Comparison of ENCODE assay signal across 28 cellular contexts in genomic region chr11:103636232-103636631, GRCh38.
"Had no signal": no experiment of that assay in that cellular context is flagged by ENCODE, and none has a peak within 500 bp of the region (broad histone marks: within the 10 kb centered on the region; RNA-seq: fewer than 3 reads in every experiment).

No MANE protein-coding gene starts in this region.

- H3K36me3 ChIP-seq: brain microvascular endothelial cell, esophagus muscularis mucosa, gastroesophageal sphincter, heart right ventricle, WERI-Rb-1 had no signal

- ATAC-seq: activated CD4-positive, CD25-positive, alpha-beta regulatory T cell treated with anti-CD3 and anti-CD28 coated beads, Interleukin-2, amount 50 U/mL, for 24 hours; activated CD8-positive, alpha-beta T cell treated with anti-CD3 and anti-CD28 coated beads for 36 hours; activated T-cell treated with anti-CD3 and anti-CD28 coated beads, Interleukin-2, amount 50 U/mL, for 4 hours; activated T-helper 17 cell treated with anti-CD3 and anti-CD28 coated beads, Interleukin-2, amount 50 U/mL, for 72 hours; effector memory CD8-positive, alpha-beta T cell; foreskin keratinocyte; gastroesophageal sphincter; heart right ventricle had no signal

- H3K9me3 ChIP-seq: esophagus muscularis mucosa, gastroesophageal sphincter, heart right ventricle had no signal

- H3K27ac ChIP-seq: brain microvascular endothelial cell, coronary artery, esophagus muscularis mucosa, foreskin keratinocyte, gastroesophageal sphincter, heart right ventricle, hepatocyte, WERI-Rb-1 had no signal

- H3K27me3 ChIP-seq: brain microvascular endothelial cell, esophagus muscularis mucosa, foreskin keratinocyte, gastroesophageal sphincter, heart right ventricle, hepatocyte had no signal

- H3K4me1 ChIP-seq: foreskin keratinocyte, gastroesophageal sphincter had no signal

- DNase-seq: activated B cell treated with CpG ODN at 0.5 μM for 24 hours; activated CD4-positive, alpha-beta T cell treated with anti-CD3 and anti-CD28 coated beads for 48 hours; activated CD4-positive, alpha-beta T cell treated with anti-CD3 and anti-CD28 coated beads, Interleukin-2, amount 50 U/mL, for 1 hour; activated CD4-positive, alpha-beta T cell treated with anti-CD3 and anti-CD28 coated beads, Interleukin-2, amount 50 U/mL, for 48 hours; activated CD8-positive, alpha-beta memory T cell treated with anti-CD3 and anti-CD28 coated beads for 24 hours; activated CD8-positive, alpha-beta T cell treated with anti-CD3 and anti-CD28 coated beads for 36 hours; activated effector memory CD4-positive, alpha-beta T cell treated with Interleukin-2 at 50 U/mL for 16 hours; activated gamma-delta T cell treated with Interleukin-2 at 50 U/mL for 16 hours; activated naive CD4-positive, alpha-beta T cell treated with anti-CD3 and anti-CD28 coated beads, Interleukin-2, amount 50 U/mL, for 16 hours; activated naive CD4-positive, alpha-beta T cell treated with Interleukin-2 at 50 U/mL for 16 hours; activated T-cell treated with anti-CD3 and anti-CD28 coated beads, Interleukin-2, amount 50 U/mL, for 4 hours; amniotic stem cell; anterior cingulate cortex; brain microvascular endothelial cell; dermis blood vessel endothelial cell; effector CD4-positive, alpha-beta T cell; effector memory CD8-positive, alpha-beta T cell; erythroblast; foreskin keratinocyte; heart right ventricle; T1000; WERI-Rb-1 had no signal

- H3K4me3 ChIP-seq: coronary artery, esophagus muscularis mucosa, gastroesophageal sphincter, heart right ventricle, hepatocyte had no signal
